Comparison of ENCODE assay signal across 1 cellular context in the genomic region with DNA sequence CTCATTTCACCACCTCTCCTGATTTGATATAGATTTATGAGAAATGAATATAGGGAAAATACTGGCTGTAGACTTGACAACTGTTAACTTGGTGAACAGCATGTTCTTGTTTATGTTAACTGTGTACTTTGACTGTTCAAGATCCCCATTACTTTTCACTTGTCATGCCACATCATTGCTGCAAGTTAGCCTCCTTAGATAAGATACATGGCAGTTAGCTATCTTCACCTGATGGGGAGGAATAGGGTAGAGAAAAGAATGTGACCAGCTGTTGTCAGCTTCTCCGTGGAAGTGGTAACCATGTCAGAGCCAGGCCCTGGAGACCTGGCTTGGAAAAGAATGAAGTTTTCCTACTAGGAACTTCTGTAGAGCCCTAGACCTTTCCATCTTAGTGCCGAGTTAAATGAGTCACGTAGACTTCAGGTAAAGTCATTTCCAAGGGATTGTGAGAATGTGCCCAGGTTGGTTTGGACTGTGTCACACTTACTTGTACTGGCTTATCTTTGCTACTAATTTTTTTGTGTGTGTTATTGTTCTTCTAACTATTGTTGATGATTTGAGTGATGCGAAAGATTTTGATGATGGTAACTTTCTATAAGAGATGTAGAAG.
TF ChIP-seq lines count a peak whose summit lies in the region.

No MANE protein-coding gene starts in this region.

TF ChIP-seq in K562, 482 proteins besides CTCF, POLR2A, EP300 and RAD21:
- TF ChIP-seq HMBOX1 (IDR thresholded peaks at IDR 0.05), result 0 out of 2 replicates have a peak, but pooled peaks have one; percentile 61
